In the genomic region with DNA sequence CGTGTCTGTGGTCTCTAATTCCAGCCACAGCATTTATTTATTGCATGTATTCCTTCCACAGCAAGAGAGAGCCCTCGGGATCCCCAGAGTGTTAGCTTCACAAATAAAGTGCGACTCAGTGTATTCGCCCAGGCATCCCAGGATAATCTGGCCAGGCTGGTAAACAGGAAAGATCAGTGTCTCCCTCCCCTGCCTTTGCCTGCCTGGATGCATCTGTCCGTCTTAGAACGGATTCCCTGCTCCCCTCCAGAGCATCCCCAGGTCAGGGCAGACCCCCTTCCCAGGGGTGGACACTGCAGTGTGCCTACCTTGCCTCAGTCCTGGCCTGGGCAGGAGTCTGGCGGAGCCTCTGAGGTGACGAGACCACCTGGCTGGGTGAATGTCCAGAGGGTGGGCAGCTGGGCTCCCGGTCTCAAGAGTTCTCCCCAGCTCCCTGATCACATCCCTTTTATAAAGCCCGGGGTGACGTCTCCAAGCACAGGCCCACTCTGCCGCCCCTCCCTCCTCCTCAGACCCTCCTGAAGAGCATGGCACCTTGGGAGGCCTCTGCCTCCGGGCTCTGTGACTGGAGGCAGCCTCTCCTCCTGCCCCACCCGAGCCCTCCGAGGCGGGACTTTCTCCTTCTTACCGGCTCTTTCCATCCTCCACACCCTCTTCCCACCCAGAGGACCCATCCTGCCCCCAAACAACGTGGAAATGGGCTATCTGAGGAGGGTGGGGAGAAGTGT, we compare ENCODE assay signal across 1 cellular context.
TF ChIP-seq lines count a peak whose summit lies in the region.

Gene KISS1 (minus strand): TSS at position 424 of the 728 bp plus-strand sequence. CDS start 3,615 bp downstream, outside the sequence.

TF ChIP-seq in WTC11, 78 proteins besides CTCF, POLR2A, EP300 and RAD21:
- TF ChIP-seq ZNF425 (CRISPR knock-in tag; conservative IDR thresholded peaks at IDR 0.05) = no peak
- TF ChIP-seq ZNF396 (CRISPR knock-in tag; IDR thresholded peaks at IDR 0.05; ENCODE audit: borderline replicate concordance) = no peak
- TF ChIP-seq, protein P1, sequence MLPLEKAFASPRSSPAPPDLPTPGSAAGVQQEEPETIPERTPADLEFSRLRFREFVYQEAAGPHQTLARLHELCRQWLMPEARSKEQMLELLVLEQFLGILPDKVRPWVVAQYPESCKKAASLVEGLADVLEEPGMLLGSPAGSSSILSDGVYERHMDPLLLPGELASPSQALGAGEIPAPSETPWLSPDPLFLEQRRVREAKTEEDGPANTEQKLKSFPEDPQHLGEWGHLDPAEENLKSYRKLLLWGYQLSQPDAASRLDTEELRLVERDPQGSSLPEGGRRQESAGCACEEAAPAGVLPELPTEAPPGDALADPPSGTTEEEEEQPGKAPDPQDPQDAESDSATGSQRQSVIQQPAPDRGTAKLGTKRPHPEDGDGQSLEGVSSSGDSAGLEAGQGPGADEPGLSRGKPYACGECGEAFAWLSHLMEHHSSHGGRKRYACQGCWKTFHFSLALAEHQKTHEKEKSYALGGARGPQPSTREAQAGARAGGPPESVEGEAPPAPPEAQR (CRISPR knock-in tag; IDR thresholded peaks at IDR 0.05) = no peak
- TF ChIP-seq, protein P2, sequence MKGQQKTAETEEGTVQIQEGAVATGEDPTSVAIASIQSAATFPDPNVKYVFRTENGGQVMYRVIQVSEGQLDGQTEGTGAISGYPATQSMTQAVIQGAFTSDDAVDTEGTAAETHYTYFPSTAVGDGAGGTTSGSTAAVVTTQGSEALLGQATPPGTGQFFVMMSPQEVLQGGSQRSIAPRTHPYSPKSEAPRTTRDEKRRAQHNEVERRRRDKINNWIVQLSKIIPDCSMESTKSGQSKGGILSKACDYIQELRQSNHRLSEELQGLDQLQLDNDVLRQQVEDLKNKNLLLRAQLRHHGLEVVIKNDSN (CRISPR knock-in tag; IDR thresholded peaks at IDR 0.05) = no peak
- TF ChIP-seq SMAD4 (CRISPR knock-in tag; IDR thresholded peaks at IDR 0.05) = no peak
- TF ChIP-seq, protein P3, sequence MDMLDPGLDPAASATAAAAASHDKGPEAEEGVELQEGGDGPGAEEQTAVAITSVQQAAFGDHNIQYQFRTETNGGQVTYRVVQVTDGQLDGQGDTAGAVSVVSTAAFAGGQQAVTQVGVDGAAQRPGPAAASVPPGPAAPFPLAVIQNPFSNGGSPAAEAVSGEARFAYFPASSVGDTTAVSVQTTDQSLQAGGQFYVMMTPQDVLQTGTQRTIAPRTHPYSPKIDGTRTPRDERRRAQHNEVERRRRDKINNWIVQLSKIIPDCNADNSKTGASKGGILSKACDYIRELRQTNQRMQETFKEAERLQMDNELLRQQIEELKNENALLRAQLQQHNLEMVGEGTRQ (CRISPR knock-in tag; IDR thresholded peaks at IDR 0.05) = no peak
- no peak for TF ChIP-seq CREM (CRISPR knock-in tag; IDR thresholded peaks at IDR 0.05)
- no peak for TF ChIP-seq E2F1 (CRISPR knock-in tag; IDR thresholded peaks at IDR 0.05)
- no peak for TF ChIP-seq ERG (CRISPR knock-in tag; IDR thresholded peaks at IDR 0.05)
- no peak for TF ChIP-seq ZNF138 (CRISPR knock-in tag; conservative IDR thresholded peaks at IDR 0.05)
- TF ChIP-seq GTF2I (CRISPR knock-in tag; conservative IDR thresholded peaks at IDR 0.05) = no peak
- TF ChIP-seq EMX1 (CRISPR knock-in tag; IDR thresholded peaks at IDR 0.05) = no peak
- no peak for TF ChIP-seq ZNF512 (CRISPR knock-in tag; IDR thresholded peaks at IDR 0.05; ENCODE audit: borderline replicate concordance)
TF ChIP-seq in WTC11: peak in this region for 0.
